19 cellular contexts compared by ENCODE assay signal in genomic region chr15:98611808-98612207, GRCh38. TPM values are rescaled to one million over a fixed set of nuclear protein-coding genes. Genes with fewer than 3 reads are reported as not detected.
DNase-seq lines count a peak whose midpoint lies in the region; ATAC-seq, FAIRE-seq and TF ChIP-seq lines count a peak whose summit lies in the region.
"Had no signal": no experiment of that assay in that cellular context is flagged by ENCODE, and none has a peak within 500 bp of the region (broad histone marks: within the 10 kb centered on the region; RNA-seq: fewer than 3 reads in every experiment).

No MANE protein-coding gene starts in this region.

- 61% methylated on average over 2 of the region's 2 CpGs for WGBS in HepG2 (ENCODE audit: low lambda C conversion rate)
- WGBS in right lobe of liver (ENCODE audit: insufficient coverage, low coverage, low lambda C conversion rate, missing lambda C conversion rate): 67% methylated on average over 1 of the region's 2 CpGs
- WGBS in body of pancreas, 2 donors: 11 to 32% methylated on average over 2 of the region's 2 CpGs

- BruUV-seq in HepG2 (replicated peaks; lab: Mats Ljungman, UMichigan): no TSS peak

- no peak overlapping the region for H3K9ac ChIP-seq in HepG2 (ENCODE audit: insufficient read depth, low read depth, low read length)

- ATAC-seq in HepG2 (no peak), right lobe of liver (no peak), body of pancreas (peak; percentile 84), left lung (no peak), HG03378 (IDR thresholded peaks at IDR 0.05; ENCODE audit: unreplicated experiment) (no peak)

- H3K27ac ChIP-seq in HepG2 (ENCODE audit: extremely low read length, insufficient read depth, low read length) (no peak overlapping the region), right lobe of liver (no peak overlapping the region), body of pancreas (peak overlapping the region in 3 of 4 donors; percentile 67 to 81 (median 73)), left lung (no peak overlapping the region)
- H3K27ac ChIP-seq: 22Rv1, HL-60 had no signal

- H3K4me1 ChIP-seq in HepG2 (ENCODE audit: insufficient read depth, low read length) (peaks cover 21% of the 10 kb centered on the region), right lobe of liver (no peaks in the 10 kb centered on the region), body of pancreas (peaks cover 49% of the 10 kb centered on the region), left lung (peaks cover 0 to 4% of the 10 kb centered on the region in 2 donors)

- H3K4me3 ChIP-seq in HepG2 (replicated peaks in 1 of 3; ENCODE audit: insufficient read depth in 1 of 3, low read depth in 2 of 3, low read length in 3 of 3): no peak overlapping the region
- H3K4me3 ChIP-seq in right lobe of liver: no peak overlapping the region
- H3K4me3 ChIP-seq in body of pancreas: no peak overlapping the region
- H3K4me3 ChIP-seq in left lung: no peak overlapping the region

- DNase-seq in NCI-H146 (lab: John Stamatoyannopoulos, UW) (peak; percentile 11), NCI-H146 treated with DMSO at 0.1 percent for 48 hours (lab: John Stamatoyannopoulos, UW; ENCODE audit: unreplicated experiment) (no peak), HepG2 (ENCODE audit: low spot score) (no peak), right lobe of liver (no peak), body of pancreas (peak; percentile 41 to 77 (median 60)), hepatic stellate cell (ENCODE audit: low spot score) (no peak), left lung (no peak)
- DNase-seq: AML-193, DMS 273 treated with DMSO at 0.1 percent for 48 hours, GF-D8, IMR-90, NCI-H1436 treated with DMSO at 0.1 percent for 48 hours, NCI-H2107, NCI-H226, NCI-H524 treated with DMSO at 0.1 percent for 48 hours had no signal

- no peaks in the 10 kb centered on the region for H3K36me3 ChIP-seq in HepG2 (replicated peaks in 1 of 2; ENCODE audit: control insufficient read depth in 1 of 2, insufficient read depth in 2 of 2, low read length in 2 of 2)
- H3K36me3 ChIP-seq in right lobe of liver: no peaks in the 10 kb centered on the region
- H3K36me3 ChIP-seq in body of pancreas (replicated peaks in 1 of 2; ENCODE audit: insufficient read depth in 1 of 2, low read depth in 2 of 2): no peaks in the 10 kb centered on the region
- no peaks in the 10 kb centered on the region for H3K36me3 ChIP-seq in left lung

- no peaks in the 10 kb centered on the region for H3K79me2 ChIP-seq in HepG2 (ENCODE audit: insufficient read depth, low read length)

- intact Hi-C loops in HepG2 (cut with micrococcal nuclease; ENCODE audit: unreplicated experiment): no loop called here
- intact Hi-C loops in right lobe of liver (cut with DNase I): no loop called here
- intact Hi-C loops in body of pancreas (cut with DNase I): no loop called here
- intact Hi-C loops in left lung (cut with DNase I): no loop called here

- peaks cover 0 to 7% of the 10 kb centered on the region in 2 experiments; a peak in 2 of 5 replicates for H3K27me3 ChIP-seq in HepG2 (ENCODE audit: control insufficient read depth in 1 of 2, insufficient read depth in 2 of 2, low read length in 2 of 2)
- no peaks in the 10 kb centered on the region for H3K27me3 ChIP-seq in right lobe of liver
- no peaks in the 10 kb centered on the region for H3K27me3 ChIP-seq in body of pancreas
- no peaks in the 10 kb centered on the region for H3K27me3 ChIP-seq in left lung

- FAIRE-seq in HepG2 (lab: Jason Lieb, UNC): no peak
- FAIRE-seq: H54 had no signal

- in situ Hi-C loops in HepG2 (cut with HindIII; ENCODE audit: extremely low pct_ligation_motif_present, low pct_unique_long_range_greater_than_20kb): no loop called here

- H4K20me1 ChIP-seq in HepG2 (ENCODE audit: insufficient read depth, low read length): no peaks in the 10 kb centered on the region

- TF ChIP-seq CTCF in HepG2 (CRISPR knock-in tag; IDR thresholded peaks at IDR 0.05): no peak
- no peak for TF ChIP-seq CTCF in right lobe of liver (IDR thresholded peaks at IDR 0.05)
- TF ChIP-seq CTCF in body of pancreas (IDR thresholded peaks at IDR 0.05): peak in 1 of 7 experiments; percentile 24
- no peak for TF ChIP-seq CTCF in left lung (IDR thresholded peaks at IDR 0.05)

- no peak for TF ChIP-seq EP300 in HepG2 (IDR thresholded peaks at IDR 0.05; ENCODE audit: low read depth in 2 of 2, low read length in 2 of 2)
- TF ChIP-seq EP300 in HepG2 (CRISPR knock-in tag; IDR thresholded peaks at IDR 0.05; ENCODE audit: borderline replicate concordance): no peak

- TF ChIP-seq RAD21 in HepG2 (CRISPR knock-in tag; IDR thresholded peaks at IDR 0.05): no peak

- CTCF ChIA-PET in HepG2 (lab: Yijun Ruan, JAX; ENCODE audit: low intra/inter-chr PET ratio, low total read pairs): no interaction called here

- H3K9me3 ChIP-seq in HepG2 (ENCODE audit: low read length) (no peaks in the 10 kb centered on the region), right lobe of liver (no peaks in the 10 kb centered on the region), body of pancreas (no peaks in the 10 kb centered on the region), left lung (no peaks in the 10 kb centered on the region)

- H3K4me2 ChIP-seq in HepG2 (ENCODE audit: low read depth, low read length): no peak overlapping the region

- POLR2A ChIA-PET in HepG2 (lab: Yijun Ruan, JAX): no interaction called here

- TF ChIP-seq POLR2A in HepG2 (IDR thresholded peaks at IDR 0.05; ENCODE audit: insufficient read depth in 1 of 2, low read depth in 2 of 2, low read length in 2 of 2) (no peak), right lobe of liver (IDR thresholded peaks at IDR 0.05) (no peak), body of pancreas (IDR thresholded peaks at IDR 0.05) (peak in 2 of 3 donors; percentile 5 to 31)

- no peak overlapping the region for H2AFZ ChIP-seq in HepG2 (ENCODE audit: low read length)

TF ChIP-seq in HepG2, 621 proteins besides CTCF, POLR2A, EP300 and RAD21:
- TF ChIP-seq, protein P1, sequence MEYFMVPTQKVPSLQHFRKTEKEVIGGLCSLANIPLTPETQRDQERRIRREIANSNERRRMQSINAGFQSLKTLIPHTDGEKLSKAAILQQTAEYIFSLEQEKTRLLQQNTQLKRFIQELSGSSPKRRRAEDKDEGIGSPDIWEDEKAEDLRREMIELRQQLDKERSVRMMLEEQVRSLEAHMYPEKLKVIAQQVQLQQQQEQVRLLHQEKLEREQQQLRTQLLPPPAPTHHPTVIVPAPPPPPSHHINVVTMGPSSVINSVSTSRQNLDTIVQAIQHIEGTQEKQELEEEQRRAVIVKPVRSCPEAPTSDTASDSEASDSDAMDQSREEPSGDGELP (IDR thresholded peaks at IDR 0.05; ENCODE audit: borderline replicate concordance, low read depth): 0 out of 2 replicates have a peak, but pooled peaks have one; percentile 18
- 0 out of 2 replicates have a peak, but pooled peaks have one; percentile 26 for TF ChIP-seq HHEX (CRISPR knock-in tag; IDR thresholded peaks at IDR 0.05)
- TF ChIP-seq THAP11 (CRISPR knock-in tag; IDR thresholded peaks at IDR 0.05): no peak

RNA-seq across cellular contexts. Expression of gene IGF1R, which starts 36.5 kb away (rescaled TPM):
- 12.0 and 15.9 TPM in 2 replicates for total RNA-seq in HepG2 (2016; rRNA removed; fragmentation: Illumina TruSeq; extraction: Trizol)
- 22.3 and 26.4 TPM in 2 replicates for total RNA-seq in HepG2 (2016; cell fraction: cytosol; rRNA removed; fragmentation: Illumina TruSeq; extraction: Trizol; ENCODE audit: low read depth)
- 12.4 and 15.9 TPM in 2 replicates for total RNA-seq in HepG2 (2016; cell fraction: insoluble cytoplasmic fraction; rRNA removed; fragmentation: Illumina TruSeq; extraction: Trizol)
- 9.1 and 9.4 TPM in 2 replicates for total RNA-seq in HepG2 (2016; cell fraction: membrane; rRNA removed; fragmentation: Illumina TruSeq; extraction: Trizol)
- total RNA-seq in HepG2 (2016; cell fraction: nucleus; rRNA removed; fragmentation: Illumina TruSeq; extraction: Trizol): 30.4 and 44.0 TPM in 2 replicates
- 18.4 and 22.8 TPM in 2 replicates for polyA plus RNA-seq in HepG2 (2011; rRNA removed)
- polyA plus RNA-seq in HepG2 (2011; cell fraction: cytosol; rRNA removed): 18.9 and 21.0 TPM in 2 replicates
- polyA plus RNA-seq in HepG2 (2011; cell fraction: nucleus; rRNA removed): 132 and 162 TPM in 2 replicates
- polyA plus RNA-seq in HepG2 (2012): 24.6 and 26.4 TPM in 2 replicates
- 0.51 and 0.54 TPM in 2 replicates for polyA plus RNA-seq in HepG2 (2016; cell fraction: cytosol; fragmentation: Illumina TruSeq; extraction: Trizol; ENCODE audit: low read depth)
- polyA plus RNA-seq in HepG2 (2016; cell fraction: insoluble cytoplasmic fraction; fragmentation: Illumina TruSeq; extraction: Trizol; ENCODE audit: low read depth): 5.1 and 6.9 TPM in 2 replicates
- 1.3 and 1.5 TPM in 2 replicates for polyA plus RNA-seq in HepG2 (2016; cell fraction: membrane; fragmentation: Illumina TruSeq; extraction: Trizol; ENCODE audit: low read depth)
- polyA plus RNA-seq in HepG2 (2016; cell fraction: nucleus; fragmentation: Illumina TruSeq; extraction: Trizol; ENCODE audit: insufficient read depth, low read depth): 18.9 and 21.8 TPM in 2 replicates
- polyA minus RNA-seq in HepG2 (2011; rRNA and poly(A)+ RNA removed; ENCODE audit: low replicate concordance): 153 and 191 TPM in 2 replicates
- 117 and 121 TPM in 2 replicates for polyA minus RNA-seq in HepG2 (2011; cell fraction: cytosol; rRNA and poly(A)+ RNA removed)
- polyA minus RNA-seq in HepG2 (2011; cell fraction: nucleus; rRNA and poly(A)+ RNA removed): 127 TPM in 2 replicates
- total RNA-seq in right lobe of liver: 1 to 10 TPM; 2.5 to 5.3 (median 3.8) TPM
- 10 to 100 TPM; 34.8 to 55.7 TPM for total RNA-seq in body of pancreas
- 10 to 100 TPM; 38.7 to 41.0 TPM for total RNA-seq in left lung

Comparison
In these comparisons a context has a peak if more than half of its experiments do, and no peak if none do; other contexts are left out.
1. DNase-seq: peak in NCI-H146 (single experiment) and body of pancreas (4 of 4); none in NCI-H146 treated with DMSO at 0.1 percent for 48 hours (single experiment), HepG2 (single experiment), right lobe of liver (0 of 3), hepatic stellate cell (single experiment) and left lung (0 of 2).
2. H3K27ac ChIP-seq: peak in body of pancreas (3 of 4); none in HepG2 (single experiment), right lobe of liver (0 of 3) and left lung (0 of 2).
3. POLR2A ChIP-seq: peak in body of pancreas (2 of 3); none in HepG2 (0 of 2) and right lobe of liver (single experiment).